Comparison of ENCODE assay signal across 15 cellular contexts in the genomic region with DNA sequence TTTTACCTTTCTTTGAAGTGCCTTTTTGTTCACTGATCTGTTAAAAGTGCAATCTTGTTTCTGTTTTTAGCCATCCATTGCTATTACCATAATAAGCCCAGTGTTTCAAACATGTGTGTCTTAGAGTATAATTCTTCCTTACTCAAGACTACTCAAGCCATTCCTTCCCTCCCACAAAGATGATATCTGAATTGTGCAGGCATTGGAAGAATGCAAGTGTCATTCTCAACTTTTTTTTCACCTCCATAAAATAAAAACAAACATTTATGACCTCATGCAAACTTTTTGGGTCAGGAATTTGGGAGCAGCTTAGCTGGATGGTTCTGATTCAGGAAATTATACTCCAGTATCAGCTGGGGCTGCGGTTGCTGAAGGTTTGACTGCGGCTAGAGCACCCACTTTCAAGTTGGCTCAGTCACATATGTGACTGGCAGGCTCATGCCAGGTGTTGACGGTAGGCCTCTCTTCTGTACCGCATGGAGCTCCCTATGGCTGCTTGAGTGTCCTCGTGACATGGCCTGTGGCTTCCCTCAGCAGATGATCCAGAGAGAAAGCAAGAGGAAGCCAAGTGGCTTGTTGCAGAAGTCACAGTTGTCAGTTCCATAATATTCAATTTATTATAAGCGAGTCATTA.
DNase-seq lines count a peak whose midpoint lies in the region; ATAC-seq, FAIRE-seq and TF ChIP-seq lines count a peak whose summit lies in the region.
"Had no signal": no experiment of that assay in that cellular context is flagged by ENCODE, and none has a peak within 500 bp of the region (broad histone marks: within the 10 kb centered on the region; RNA-seq: fewer than 3 reads in every experiment).

No MANE protein-coding gene starts in this region.

- H3K27me3 ChIP-seq in Caco-2 (replicated peaks; ENCODE audit: control insufficient read depth, insufficient read depth, low read length) = no peaks in the 10 kb centered on the region
- H3K27me3 ChIP-seq in H1 (replicated peaks in 1 of 4; ENCODE audit: control insufficient read depth in 3 of 4, extremely low read depth in 1 of 4, insufficient read depth in 3 of 4, low read length in 3 of 4) = no peaks in the 10 kb centered on the region
- H3K27me3 ChIP-seq in smooth muscle cell (ENCODE audit: low read depth) = no peaks in the 10 kb centered on the region
- H3K27me3 ChIP-seq in tibial artery = no peaks in the 10 kb centered on the region
- H3K27me3 ChIP-seq: BLaER1 treated with 17β-estradiol and CSF1 and Interleukin-3, amounts not matched to agents 10 nM and 100 nM had no signal

- H4K8ac ChIP-seq in H1 (ENCODE audit: extremely low read depth, insufficient read depth, low read length) = peak overlapping the region; percentile 5; the same call in 1 of the 2 replicates

- H3K56ac ChIP-seq in H1 (replicated peaks; ENCODE audit: insufficient read length, low read depth, low read length) = no peak overlapping the region

- no peak overlapping the region for H3K18ac ChIP-seq in H1 (ENCODE audit: extremely low read depth, low read length)

- FAIRE-seq in H1 (lab: Jason Lieb, UNC) = no peak

- peaks cover 7% of the 10 kb centered on the region for H3K4me1 ChIP-seq in Caco-2
- H3K4me1 ChIP-seq in H1 (replicated peaks in 1 of 4; ENCODE audit: control insufficient read depth in 3 of 4, insufficient read depth in 4 of 4, low read length in 3 of 4) = no peaks in the 10 kb centered on the region
- no peaks in the 10 kb centered on the region for H3K4me1 ChIP-seq in smooth muscle cell (ENCODE audit: low read depth)
- peaks cover 0 to 5% (median 0%) of the 10 kb centered on the region in 4 donors for H3K4me1 ChIP-seq in tibial artery
- H3K4me1 ChIP-seq: BLaER1 treated with 17β-estradiol and CSF1 and Interleukin-3, amounts not matched to agents 10 nM and 100 nM had no signal

- H3K4me3 Mint-ChIP-seq in Caco-2 (ENCODE audit: unreplicated experiment) = no peak overlapping the region
- H3K4me3 Mint-ChIP-seq: CD4-positive, CD25-positive, alpha-beta regulatory T cell had no signal

- H3K36me3 Mint-ChIP-seq in Caco-2 (ENCODE audit: insufficient read depth, unreplicated experiment) = no peaks in the 10 kb centered on the region
- H3K36me3 Mint-ChIP-seq: CD4-positive, CD25-positive, alpha-beta regulatory T cell had no signal

- H3K9me3 ChIP-seq in Caco-2 (no peaks in the 10 kb centered on the region), H1 (ENCODE audit: insufficient read depth in 2 of 2, low read depth in 1 of 2, low read length in 1 of 2) (no peaks in the 10 kb centered on the region), smooth muscle cell (replicated peaks; ENCODE audit: low read depth) (no peaks in the 10 kb centered on the region), tibial artery (no peaks in the 10 kb centered on the region)
- H3K9me3 ChIP-seq: BLaER1 treated with 17β-estradiol and CSF1 and Interleukin-3, amounts not matched to agents 10 nM and 100 nM had no signal

- H3K4ac ChIP-seq in H1 (replicated peaks; ENCODE audit: insufficient read length, low read depth, low read length) = no peak overlapping the region

- no peak for TF ChIP-seq POLR2A in H1 (IDR thresholded peaks at IDR 0.05; ENCODE audit: control extremely low read depth in 1 of 2, low read depth in 2 of 2, low read length in 2 of 2)

- no peak overlapping the region for H3K4me2 ChIP-seq in H1 (ENCODE audit: insufficient read depth in 1 of 2, low read depth in 2 of 2, low read length in 2 of 2)
- no peak overlapping the region for H3K4me2 ChIP-seq in smooth muscle cell
- H3K4me2 ChIP-seq: BLaER1 treated with 17β-estradiol and CSF1 and Interleukin-3, amounts not matched to agents 10 nM and 100 nM had no signal

- intact Hi-C loops in Caco-2 (cut with micrococcal nuclease; ENCODE audit: unreplicated experiment) = no loop called here
- intact Hi-C loops in tibial artery (cut with DNase I; ENCODE audit: low total_unique reads) = no loop called here

- H2AFZ ChIP-seq in H1 (ENCODE audit: low read length) (no peak overlapping the region), smooth muscle cell (ENCODE audit: low read depth) (no peak overlapping the region)

- peaks cover 7% of the 10 kb centered on the region for H3K4me1 Mint-ChIP-seq in Caco-2 (ENCODE audit: low read depth, unreplicated experiment)
- H3K4me1 Mint-ChIP-seq: CD4-positive, CD25-positive, alpha-beta regulatory T cell had no signal

- H2BK20ac ChIP-seq in H1 (ENCODE audit: low read length) = no peak overlapping the region

- H3K79me1 ChIP-seq in H1 (ENCODE audit: low read depth, low read length) = no peaks in the 10 kb centered on the region

- H3K4me3 ChIP-seq in Caco-2 (ENCODE audit: low read depth, low read length) (no peak overlapping the region), H1 (ENCODE audit: extremely low read depth in 1 of 4, insufficient read depth in 2 of 4, low read depth in 3 of 4, low read length in 4 of 4) (no peak overlapping the region), smooth muscle cell (no peak overlapping the region), tibial artery (no peak overlapping the region)
- H3K4me3 ChIP-seq: BLaER1 treated with 17β-estradiol and CSF1 and Interleukin-3, amounts not matched to agents 10 nM and 100 nM had no signal

- H2BK120ac ChIP-seq in H1 (replicated peaks; ENCODE audit: low read depth, low read length) = no peak overlapping the region

- POLR2A ChIA-PET in Caco-2 (lab: Charles Lee) = no interaction called here
- POLR2A ChIA-PET in H1 (lab: Charles Lee; ENCODE audit: partially characterized antibody) = no interaction called here

- no peak overlapping the region for H3K14ac ChIP-seq in H1 (ENCODE audit: insufficient read length)

- no peak overlapping the region for H3K23ac ChIP-seq in H1 (ENCODE audit: insufficient read length)

- H3K27me3 Mint-ChIP-seq in Caco-2 (ENCODE audit: insufficient read depth, unreplicated experiment) = no peaks in the 10 kb centered on the region
- H3K27me3 Mint-ChIP-seq: CD4-positive, CD25-positive, alpha-beta regulatory T cell had no signal

- no peak overlapping the region for H2BK5ac ChIP-seq in H1 (ENCODE audit: low read depth, low read length)

- H3K23me2 ChIP-seq in H1 (ENCODE audit: low read depth, low read length) = no peaks in the 10 kb centered on the region

- TF ChIP-seq RAD21 in H1 (IDR thresholded peaks at IDR 0.05 in 1 of 2, conservative IDR thresholded peaks at IDR 0.05 in 1 of 2; ENCODE audit: low read depth in 2 of 2, low read length in 2 of 2) = no peak

- no peaks in the 10 kb centered on the region for H3K9me3 Mint-ChIP-seq in Caco-2 (ENCODE audit: unreplicated experiment)

- no peak overlapping the region for H2AK5ac ChIP-seq in H1 (ENCODE audit: low read depth, low read length)

- no peak overlapping the region for H4K5ac ChIP-seq in H1 (ENCODE audit: insufficient read length, low read depth, low read length)

- DNase-seq in Caco-2 = no peak
- peak; percentile 14 for DNase-seq in H4 (ENCODE audit: low spot score)
- no peak for DNase-seq in H1 (ENCODE audit: low read depth in 1 of 2, low spot score in 2 of 2)
- DNase-seq in smooth muscle cell (lab: John Stamatoyannopoulos, UW; ENCODE audit: unreplicated experiment) = no peak
- no peak for DNase-seq in COLO829 (ENCODE audit: low spot score)
- no peak for DNase-seq in tibial artery
- DNase-seq: ACHN; CD4-positive, CD25-positive, alpha-beta regulatory T cell; DMS153; DMS79 treated with DMSO at 0.1 percent for 48 hours; GDM1; H7 had no signal

- H3K36me3 ChIP-seq in Caco-2 (ENCODE audit: control insufficient read depth, insufficient read depth, low read length) (no peaks in the 10 kb centered on the region), H1 (ENCODE audit: control insufficient read depth in 2 of 4, insufficient read depth in 4 of 4, low read length in 3 of 4) (no peaks in the 10 kb centered on the region; a peak in 1 of 8 replicates), smooth muscle cell (ENCODE audit: low read depth) (no peaks in the 10 kb centered on the region), tibial artery (no peaks in the 10 kb centered on the region)
- H3K36me3 ChIP-seq: BLaER1 treated with 17β-estradiol and CSF1 and Interleukin-3, amounts not matched to agents 10 nM and 100 nM had no signal

- BruUV-seq in Caco-2 (replicated peaks; lab: Mats Ljungman, UMichigan) = no TSS peak

- H4K91ac ChIP-seq in H1 (replicated peaks; ENCODE audit: insufficient read length, low read length) = no peak overlapping the region

- CTCF ChIA-PET in Caco-2 (lab: Charles Lee) = no interaction called here
- CTCF ChIA-PET in H1 (lab: Charles Lee; ENCODE audit: partially characterized antibody) = no interaction called here

- peak overlapping the region; percentile 9 for H3K27ac Mint-ChIP-seq in Caco-2 (ENCODE audit: unreplicated experiment)
- H3K27ac Mint-ChIP-seq: CD4-positive, CD25-positive, alpha-beta regulatory T cell had no signal

- TF ChIP-seq CTCF in Caco-2 (IDR thresholded peaks at IDR 0.05; ENCODE audit: insufficient read depth in 1 of 2, low read depth in 1 of 2, low read length in 1 of 2, severe bottlenecking in 1 of 2, unreplicated experiment in 1 of 2) (no peak), H1 (IDR thresholded peaks at IDR 0.05; ENCODE audit: control extremely low read depth in 1 of 3, insufficient read depth in 1 of 3, low read depth in 1 of 3, low read length in 3 of 3) (no peak), smooth muscle cell (IDR thresholded peaks at IDR 0.05; ENCODE audit: borderline replicate concordance, insufficient read depth, poor library complexity, severe bottlenecking) (no peak), tibial artery (IDR thresholded peaks at IDR 0.05) (no peak)

- H3F3A ChIP-seq in smooth muscle cell (ENCODE audit: low read depth) = no peaks in the 10 kb centered on the region

- no peak overlapping the region for H2BK12ac ChIP-seq in H1 (ENCODE audit: low read depth, low read length)

- H2BK15ac ChIP-seq in H1 (ENCODE audit: low read length) = no peak overlapping the region

- H3K27ac ChIP-seq in H1 (ENCODE audit: low read depth, low read length) (no peak overlapping the region), smooth muscle cell (ENCODE audit: low read depth) (peak overlapping the region; percentile 6), tibial artery (no peak overlapping the region)
- H3K27ac ChIP-seq: BLaER1 treated with 17β-estradiol and CSF1 and Interleukin-3, amounts not matched to agents 10 nM and 100 nM; HL-60 had no signal

- H3K9ac ChIP-seq in H1 (replicated peaks in 1 of 4; ENCODE audit: extremely low read depth in 1 of 4, low read depth in 3 of 4, low read length in 3 of 4) (no peak overlapping the region), smooth muscle cell (ENCODE audit: low read depth) (no peak overlapping the region)
- H3K9ac ChIP-seq: BLaER1 treated with 17β-estradiol and CSF1 and Interleukin-3, amounts not matched to agents 10 nM and 100 nM had no signal

- TF ChIP-seq EP300 in H1 (IDR thresholded peaks at IDR 0.05; ENCODE audit: borderline replicate concordance in 1 of 2, low read depth in 2 of 2, low read length in 2 of 2) = no peak

- H4K20me1 ChIP-seq in H1 (replicated peaks in 1 of 2; ENCODE audit: control insufficient read depth in 1 of 2, insufficient read depth in 2 of 2, low read length in 2 of 2) = no peaks in the 10 kb centered on the region
- no peaks in the 10 kb centered on the region for H4K20me1 ChIP-seq in smooth muscle cell (ENCODE audit: low read depth)
- H4K20me1 ChIP-seq: BLaER1 treated with 17β-estradiol and CSF1 and Interleukin-3, amounts not matched to agents 10 nM and 100 nM had no signal

- WGBS in H1 (ENCODE audit: extremely low coverage in 1 of 2, insufficient coverage in 1 of 2, insufficient read length in 1 of 2, insufficient replicate concordance in 2 of 2, low coverage in 1 of 2, low lambda C conversion rate in 2 of 2, missing lambda C conversion rate in 1 of 2), 2 experiments = 94% methylated on average over 6 of the region's 6 CpGs; no CpG with 5 or more reads in 1 of the 2 experiments
- WGBS in smooth muscle cell (ENCODE audit: low lambda C conversion rate) = 95% methylated on average over 6 of the region's 6 CpGs

- H3K79me2 ChIP-seq in H1 (ENCODE audit: control insufficient read depth in 1 of 2, insufficient read depth in 2 of 2, low read length in 2 of 2) (no peaks in the 10 kb centered on the region), smooth muscle cell (ENCODE audit: low read depth) (no peaks in the 10 kb centered on the region)

- no peak for ATAC-seq in GM18858 (IDR thresholded peaks at IDR 0.05; ENCODE audit: unreplicated experiment)
